Comparison of ENCODE assay signal across 8 cellular contexts in genomic region chr6:29553268-29554057, GRCh38. TPM values are rescaled to one million over a fixed set of nuclear protein-coding genes. Genes with fewer than 3 reads are reported as not detected.
DNase-seq lines count a peak whose midpoint lies in the region; ATAC-seq and TF ChIP-seq lines count a peak whose summit lies in the region.

No MANE protein-coding gene starts in this region.

- TF ChIP-seq CTCF in body of pancreas (IDR thresholded peaks at IDR 0.05) = peak in 4 of 7 experiments; percentile 10 to 25 (median 20)
- TF ChIP-seq CTCF in spleen (IDR thresholded peaks at IDR 0.05 in 8 of 11, conservative IDR thresholded peaks at IDR 0.05 in 3 of 11) = peak in 2 of 11 experiments; percentile 13

- DNase-seq in Daoy (ENCODE audit: low read depth) (peak; percentile 76), NCI-H1105 treated with DMSO at 0.1 percent for 48 hours (lab: John Stamatoyannopoulos, UW) (peak; percentile 19), body of pancreas (peak; percentile 41 to 71 (median 57)), iPS-NIHi7 (ENCODE audit: extremely low spot score) (peak; percentile 86), spleen (peak; percentile 82), A172 (ENCODE audit: low spot score) (no peak), COLO829 (ENCODE audit: low spot score) (no peak)

- intact Hi-C loops in body of pancreas (cut with DNase I) (no loop called here), spleen (cut with DNase I; ENCODE audit: low total_unique reads) (no loop called here)

- H3K27me3 ChIP-seq in body of pancreas = peaks cover 0 to 11% of the 10 kb centered on the region in 2 donors
- peaks cover 0 to 45% (median 25%) of the 10 kb centered on the region in 7 donors for H3K27me3 ChIP-seq in spleen (replicated peaks in 1 of 7)

- ATAC-seq in body of pancreas (peak; percentile 64), HG03521 (IDR thresholded peaks at IDR 0.05; ENCODE audit: unreplicated experiment) (no peak)

- H3K4me1 ChIP-seq in body of pancreas (peaks cover 13% of the 10 kb centered on the region), spleen (peaks cover 13 to 24% (median 16%) of the 10 kb centered on the region in 6 donors)

- 3 to 16% methylated on average over 24 to 61 of the region's 83 CpGs for WGBS in body of pancreas, 2 donors
- 3 to 10% (median 5%) methylated on average over 23 to 83 of the region's 83 CpGs for WGBS in spleen, 5 donors

- H3K4me3 ChIP-seq in body of pancreas (no peak overlapping the region), spleen (peak overlapping the region; percentile 28 to 73 (median 46))

- no peak overlapping the region for H3K27ac ChIP-seq in body of pancreas
- peak overlapping the region in 6 of 8 donors; percentile 9 to 64 (median 28) for H3K27ac ChIP-seq in spleen

- H3K9me3 ChIP-seq in body of pancreas (no peaks in the 10 kb centered on the region), spleen (no peaks in the 10 kb centered on the region)

- H3K36me3 ChIP-seq in body of pancreas (replicated peaks in 1 of 2; ENCODE audit: insufficient read depth in 1 of 2, low read depth in 2 of 2) (no peaks in the 10 kb centered on the region), spleen (no peaks in the 10 kb centered on the region)

- no peak for TF ChIP-seq POLR2A in body of pancreas (IDR thresholded peaks at IDR 0.05)
- no peak for TF ChIP-seq POLR2A in spleen (IDR thresholded peaks at IDR 0.05)

RNA-seq across cellular contexts. Expression of gene UBD, which starts 6.1 kb away (rescaled TPM):
- 2.8 and 10.1 TPM in 2 replicates for total RNA-seq in Daoy (2014; rRNA removed; shearing (Covaris generic))
- total RNA-seq in body of pancreas = 10 to 100 TPM in 1 of 2 donors, 1 to 10 TPM in 1; 9.9 to 10.1 TPM
- 10 to 100 TPM; 10.8 to 64.3 (median 17.2) TPM for total RNA-seq in spleen
- polyA plus RNA-seq in spleen = 100 to 1,000 TPM in 1 of 3 donors, 10 to 100 TPM in 2; 59.7 to 121 (median 62.1) TPM
- not detected in 2 replicates for total RNA-seq in A172 (2014; rRNA removed; shearing (Covaris generic))

RNA-seq across cellular contexts. Expression of gene OR2H2, which starts 31.5 kb away (rescaled TPM):
- total RNA-seq in Daoy (2014; rRNA removed; shearing (Covaris generic)) = not detected in 2 replicates
- total RNA-seq in body of pancreas = not detected
- total RNA-seq in spleen = not detected
- polyA plus RNA-seq in spleen = not detected
- not detected in 2 replicates for total RNA-seq in A172 (2014; rRNA removed; shearing (Covaris generic))

Comparison
In these comparisons a context has a peak if more than half of its experiments do, and no peak if none do; other contexts are left out.
1. DNase-seq: peak in Daoy (single experiment), NCI-H1105 treated with DMSO at 0.1 percent for 48 hours (single experiment), body of pancreas (4 of 4), iPS-NIHi7 (single experiment) and spleen (single experiment); none in A172 (single experiment) and COLO829 (single experiment).
2. H3K27ac ChIP-seq: peak in spleen (6 of 8); none in body of pancreas (0 of 4).
3. H3K4me3 ChIP-seq: peak in spleen (8 of 8); none in body of pancreas (0 of 2).